9 cellular contexts compared by ENCODE assay signal in the genomic region with DNA sequence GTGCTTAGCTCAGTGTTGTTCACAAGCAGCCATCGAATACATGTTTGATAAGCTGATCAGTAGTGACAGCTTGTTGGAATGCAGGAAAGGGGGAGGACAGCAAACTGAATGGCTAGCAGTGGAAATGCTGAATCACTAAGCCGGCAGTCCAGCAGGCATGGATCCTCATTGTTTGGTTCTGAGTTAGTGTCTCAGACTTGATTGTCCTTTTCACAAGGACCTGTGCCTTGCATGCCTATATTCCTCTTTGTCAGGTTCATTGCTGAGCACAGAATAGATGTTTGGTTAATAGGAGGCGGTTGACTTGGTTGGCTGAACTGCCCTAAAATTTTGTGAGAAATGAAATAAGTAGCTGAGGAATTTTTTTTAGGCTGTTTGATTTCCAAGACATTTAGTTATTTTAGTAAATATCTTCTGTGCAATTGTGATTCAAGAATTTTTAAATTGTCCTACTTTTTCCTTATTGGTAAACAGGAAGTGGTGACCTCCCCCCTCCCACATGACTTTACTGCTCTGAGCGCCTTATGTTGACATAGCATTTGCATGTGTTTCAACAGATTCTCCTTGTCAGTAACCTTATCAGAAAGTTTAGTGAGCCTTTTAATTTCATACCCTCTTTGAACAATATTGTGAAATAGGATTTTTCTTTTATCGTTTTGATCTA. TPM values are rescaled to one million over a fixed set of nuclear protein-coding genes. Genes with fewer than 3 reads are reported as not detected.
DNase-seq lines count a peak whose midpoint lies in the region; ATAC-seq, FAIRE-seq and TF ChIP-seq lines count a peak whose summit lies in the region.
"Had no signal": no experiment of that assay in that cellular context is flagged by ENCODE, and none has a peak within 500 bp of the region (broad histone marks: within the 10 kb centered on the region; RNA-seq: fewer than 3 reads in every experiment).

No MANE protein-coding gene starts in this region.

- no peaks in the 10 kb centered on the region for H3K9me3 ChIP-seq in K562 (replicated peaks; ENCODE audit: control insufficient read depth, insufficient read depth, low read depth, low read length)

- H3K4me2 ChIP-seq in K562 (ENCODE audit: insufficient read depth, low read length), result peak overlapping the region; percentile 56

- no peaks in the 10 kb centered on the region for H4K20me1 ChIP-seq in K562 (replicated peaks; ENCODE audit: control insufficient read depth, insufficient read depth, low read length)

- 15% methylated on average over 5 of the region's 5 CpGs for WGBS in K562 (ENCODE audit: insufficient coverage, low coverage, missing lambda C conversion rate)
- 42% methylated on average over 5 of the region's 5 CpGs for WGBS in urinary bladder

- H3K9ac ChIP-seq in K562 (ENCODE audit: insufficient read depth in 1 of 2, low read depth in 2 of 2, low read length in 2 of 2), result peak overlapping the region; percentile 34 to 62; a peak in 3 of 4 replicates

- H3K9me1 ChIP-seq in K562 (ENCODE audit: control insufficient read depth, insufficient read depth, low read length), result no peaks in the 10 kb centered on the region

- H3K4me3 ChIP-seq in K562 (no peak overlapping the region), urinary bladder (ENCODE audit: low read depth, low read length) (no peak overlapping the region)

- TF ChIP-seq CTCF in K562 (IDR thresholded peaks at IDR 0.05 in 2 of 3, conservative IDR thresholded peaks at IDR 0.05 in 1 of 3; ENCODE audit: insufficient read depth in 2 of 3, low read depth in 1 of 3, low read length in 3 of 3), result no peak

- TF ChIP-seq POLR2A in K562 (conservative IDR thresholded peaks at IDR 0.05), result 0 out of 2 replicates have a peak, but pooled peaks have one; percentile 30

- in situ Hi-C loops in K562 (cut with MboI), result no loop called here

- H3K36me3 ChIP-seq in K562 (ENCODE audit: control insufficient read depth, insufficient read depth, low read length) (peaks cover 27% of the 10 kb centered on the region; the same call in 1 of the 3 replicates), urinary bladder (ENCODE audit: insufficient read depth) (no peaks in the 10 kb centered on the region)

- no TSS peak for BruUV-seq in K562 (replicated peaks; lab: Mats Ljungman, UMichigan)

- peak; percentile 99 for FAIRE-seq in K562 (lab: Jason Lieb, UNC)

- 0 out of 4 replicates have a peak, but pooled peaks of 1 of the 2 experiments have one; percentile 2 for TF ChIP-seq RAD21 in K562 (CRISPR knock-in tag; conservative IDR thresholded peaks at IDR 0.05 in 1 of 2, IDR thresholded peaks at IDR 0.05 in 1 of 2)

- no peak for DNase-seq in Right ventricle myocardium superior
- no peak for DNase-seq in cardiac septum (ENCODE audit: low spot score)
- peak; percentile 37 to 75 (median 54) for DNase-seq in K562 (ENCODE audit: extremely low read depth in 1 of 4, low spot score in 3 of 4)
- peak; percentile 42 for DNase-seq in kidney tubule cell (ENCODE audit: low spot score)
- DNase-seq in hippocampal formation (lab: John Stamatoyannopoulos, UW), result no peak
- no peak for DNase-seq in NCI-H2171 treated with DMSO at 0.1 percent for 48 hours (lab: John Stamatoyannopoulos, UW)
- DNase-seq: NK-92 treated with Interleukin-12 subunit alpha and Interleukin-12 subunit beta, amount 100 ng/mL, for 24 hours had no signal

- ATAC-seq in Right ventricle myocardium superior (ENCODE audit: poor library complexity), result peak; percentile 48
- peak; percentile 89 for ATAC-seq in K562
- ATAC-seq in HG02763 (IDR thresholded peaks at IDR 0.05; ENCODE audit: unreplicated experiment), result no peak

- peak overlapping the region; percentile 93 for H2AFZ ChIP-seq in K562 (ENCODE audit: low read depth, low read length)

- H3K27ac ChIP-seq in K562 (ENCODE audit: extremely low read depth, low read depth, low read length) (peak overlapping the region; percentile 97), urinary bladder (ENCODE audit: low read depth) (peak overlapping the region; percentile 3)

- POLR2A ChIA-PET in K562 (lab: Yijun Ruan, JAX), result interaction anchor here (0.8 to 1.0 kb wide), 3 partner anchors 9 to 19 kb away, joined by 3 to 6 read pairs (median 3); no protein-coding TSS in a partner anchor

- intact Hi-C loops in Right ventricle myocardium superior (cut with DNase I) (no loop called here), cardiac septum (cut with DNase I) (no loop called here), K562 (cut with micrococcal nuclease) (no loop called here)

- H3K79me2 ChIP-seq in K562 (ENCODE audit: control insufficient read depth, insufficient read depth, low read length), result no peaks in the 10 kb centered on the region

- CTCF ChIA-PET in K562 (lab: Yijun Ruan, JAX; ENCODE audit: low intra/inter-chr PET ratio), result no interaction called here

- TF ChIP-seq EP300 in K562 (IDR thresholded peaks at IDR 0.05; ENCODE audit: low read length), result peak; percentile 70; the same call in 1 of the 2 replicates

- peaks cover 0 to 19% of the 10 kb centered on the region in 2 experiments; a peak in 4 of 5 replicates for H3K4me1 ChIP-seq in K562 (replicated peaks in 1 of 2; ENCODE audit: control insufficient read depth in 2 of 2, insufficient read depth in 2 of 2, low read length in 2 of 2)
- H3K4me1 ChIP-seq in urinary bladder (ENCODE audit: insufficient read depth), result no peaks in the 10 kb centered on the region

- no peaks in the 10 kb centered on the region for H3K27me3 ChIP-seq in K562 (ENCODE audit: control insufficient read depth in 2 of 2, insufficient read depth in 2 of 2, low read length in 2 of 2)

TF ChIP-seq in K562, 482 proteins besides CTCF, POLR2A, EP300 and RAD21 (continues in another document):
- TF ChIP-seq TCF3 (CRISPR knock-in tag; IDR thresholded peaks at IDR 0.05) (peak; percentile 38; the same call in 1 of the 2 replicates), NR2C2 (CRISPR knock-in tag; IDR thresholded peaks at IDR 0.05) (no peak), NR2C2 (tag; IDR thresholded peaks at IDR 0.05) (peak; percentile 66; the same call in 1 of the 2 replicates), SOX6 (IDR thresholded peaks at IDR 0.05) (peak; percentile 73; the same call in 1 of the 2 replicates), MCM7 (IDR thresholded peaks at IDR 0.05) (no peak), ATF3 (IDR thresholded peaks at IDR 0.05) (0 out of 2 replicates have a peak, but pooled peaks have one; percentile 18), ATF3 (CRISPR knock-in tag; conservative IDR thresholded peaks at IDR 0.05) (no peak), FOXA1 (IDR thresholded peaks at IDR 0.05; ENCODE audit: borderline replicate concordance) (peak; percentile 37; the same call in 1 of the 2 replicates), FOXA3 (CRISPR knock-in tag; conservative IDR thresholded peaks at IDR 0.05 in 1 of 2, IDR thresholded peaks at IDR 0.05 in 1 of 2) (peak; percentile 82 to 92; a peak in 3 of 4 replicates), BACH1 (tag; IDR thresholded peaks at IDR 0.05) (peak; percentile 79)
- TF ChIP-seq, protein P1, sequence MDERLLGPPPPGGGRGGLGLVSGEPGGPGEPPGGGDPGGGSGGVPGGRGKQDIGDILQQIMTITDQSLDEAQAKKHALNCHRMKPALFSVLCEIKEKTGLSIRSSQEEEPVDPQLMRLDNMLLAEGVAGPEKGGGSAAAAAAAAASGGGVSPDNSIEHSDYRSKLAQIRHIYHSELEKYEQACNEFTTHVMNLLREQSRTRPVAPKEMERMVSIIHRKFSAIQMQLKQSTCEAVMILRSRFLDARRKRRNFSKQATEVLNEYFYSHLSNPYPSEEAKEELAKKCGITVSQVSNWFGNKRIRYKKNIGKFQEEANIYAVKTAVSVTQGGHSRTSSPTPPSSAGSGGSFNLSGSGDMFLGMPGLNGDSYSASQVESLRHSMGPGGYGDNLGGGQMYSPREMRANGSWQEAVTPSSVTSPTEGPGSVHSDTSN (CRISPR knock-in tag; IDR thresholded peaks at IDR 0.05; ENCODE audit: low read depth), result no peak
- TF ChIP-seq, protein P1 (tag; conservative IDR thresholded peaks at IDR 0.05; ENCODE audit: low read depth), result peak; percentile 58

RNA-seq across cellular contexts. Expression of gene STON1, which starts 21.4 kb away (rescaled TPM):
- total RNA-seq in Right ventricle myocardium superior (8.1 TPM), cardiac septum (6.7 TPM), K562 (2014; rRNA removed) (0.37 and 0.68 TPM in 2 replicates), K562 (2014; rRNA removed; fragmentation: Illumina TruSeq; extraction: Trizol) (0.54 and 0.55 TPM in 2 replicates), K562 (2015; rRNA removed; fragmentation: Illumina TruSeq; extraction: Trizol) (0.22 and 0.23 TPM in 2 replicates), K562 (2021) (0.96 and 0.98 TPM in 2 replicates), urinary bladder (68.0 TPM)
- 1.9 and 3.2 TPM in 2 replicates for total RNA-seq in K562 (2011; cell fraction: chromatin; rRNA removed; ENCODE audit: low replicate concordance)
- total RNA-seq in K562 (2011; cell fraction: nucleolus; rRNA removed), result 2.0 and 2.1 TPM in 2 replicates
- total RNA-seq in K562 (2011; cell fraction: nucleoplasm; rRNA removed), result 4.1 and 4.2 TPM in 2 replicates
- polyA plus RNA-seq in K562 (2011; rRNA removed) (1.2 TPM in 2 replicates), K562 (2014; fragmentation: Illumina TruSeq; extraction: Trizol) (0.47 and 0.59 TPM in 2 replicates), K562 (2014; fragmentation: Nextera tagmentation; extraction: Ambion mirVana) (under 1 TPM; 0.07 to 0.22 TPM), K562 (2014; rRNA removed) (0.52 and 0.94 TPM in 2 replicates), urinary bladder (57.0 TPM)
- 0.60 and 0.88 TPM in 2 replicates for polyA plus RNA-seq in K562 (2011; cell fraction: cytosol; rRNA removed)
- polyA plus RNA-seq in K562 (2011; cell fraction: nucleus; rRNA removed), result 0.97 and 1.4 TPM in 2 replicates
- 0.49 and 1.00 TPM in 2 replicates for polyA plus RNA-seq in K562 (2012)
- polyA minus RNA-seq in K562 (2011; rRNA and poly(A)+ RNA removed), result 2.0 and 2.7 TPM in 2 replicates
- 0.48 and 0.55 TPM in 2 replicates for polyA minus RNA-seq in K562 (2011; cell fraction: cytosol; rRNA and poly(A)+ RNA removed)
- polyA minus RNA-seq in K562 (2011; cell fraction: nucleus; rRNA and poly(A)+ RNA removed), result 0.67 and 1.00 TPM in 2 replicates

Comparison
In these comparisons a context has a peak if more than half of its experiments do, and no peak if none do; other contexts are left out.
1. DNase-seq: peak in K562 (4 of 4) and kidney tubule cell (single experiment); none in Right ventricle myocardium superior (single experiment), cardiac septum (single experiment), hippocampal formation (0 of 2) and NCI-H2171 treated with DMSO at 0.1 percent for 48 hours (single experiment).